31 cellular contexts compared by ENCODE assay signal in the genomic region with DNA sequence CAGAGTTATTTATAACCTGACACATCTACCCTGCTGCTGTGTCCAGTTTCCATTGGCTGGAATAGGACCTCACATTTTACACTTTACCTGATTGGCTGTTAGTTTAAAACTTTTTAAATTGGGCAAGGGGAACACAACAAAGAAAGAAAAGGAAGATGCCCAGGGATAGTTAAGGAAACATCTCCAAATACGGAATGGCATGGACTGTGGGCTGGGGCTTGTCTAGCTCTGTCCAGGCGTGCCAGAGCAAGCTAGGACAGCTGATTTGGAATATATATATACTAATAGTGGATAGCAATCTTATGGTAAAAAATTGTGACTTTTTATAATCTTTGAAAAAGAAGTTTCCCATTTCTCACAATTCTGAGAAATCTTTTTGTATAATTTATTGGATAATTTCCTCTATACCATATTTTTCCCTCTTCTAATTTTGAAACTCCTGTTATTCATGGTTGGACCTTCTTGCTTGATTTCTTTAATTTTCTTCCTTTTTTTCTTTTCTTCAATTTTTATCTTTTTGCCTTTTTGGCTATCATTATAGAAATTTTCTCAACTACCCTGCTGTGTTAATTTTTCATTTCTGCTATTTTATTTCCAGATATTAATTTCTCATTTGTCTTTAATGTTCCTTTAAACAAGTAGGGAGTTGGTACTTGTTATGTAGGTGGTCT.
"Had no signal": no experiment of that assay in that cellular context is flagged by ENCODE, and none has a peak within 500 bp of the region (broad histone marks: within the 10 kb centered on the region; RNA-seq: fewer than 3 reads in every experiment).

No MANE protein-coding gene starts in this region.

- H3K4me3 Mint-ChIP-seq: activated B cell treated with CpG ODN at 0.5 μM for 24 hours; activated CD4-positive, alpha-beta T cell treated with anti-CD3 and anti-CD28 coated beads for 36 hours; activated CD8-positive, alpha-beta memory T cell treated with anti-CD3 and anti-CD28 coated beads, Interleukin-2, amount 10 ng/mL, durations not matched to agents 7 days and 5 days; activated CD8-positive, alpha-beta T cell treated with anti-CD3 and anti-CD28 coated beads, Interleukin-2, amount 10 ng/mL, durations not matched to agents 7 days and 5 days; activated naive CD8-positive, alpha-beta T cell; immature natural killer cell; nephron; stimulated activated naive CD8-positive, alpha-beta T cell treated with anti-CD3 and anti-CD28 coated beads, Interleukin-15, Interleukin-2, amounts not matched to agents 100 ng/mL and 50 ng/mL, for 24 hours; T-helper 2 cell treated with Interferon-gamma antibody and Interleukin-4, amounts not matched to agents 5 μg/mL and 100 μg/mL, for 36 hours; type B pancreatic cell had no signal

- H3K27me3 Mint-ChIP-seq: activated B cell treated with CpG ODN at 0.5 μM for 24 hours; activated CD4-positive, alpha-beta T cell treated with anti-CD3 and anti-CD28 coated beads for 36 hours; activated CD8-positive, alpha-beta memory T cell treated with anti-CD3 and anti-CD28 coated beads, Interleukin-2, amount 10 ng/mL, durations not matched to agents 7 days and 5 days; activated naive CD8-positive, alpha-beta T cell; progenitor cell of endocrine pancreas; stimulated activated naive CD8-positive, alpha-beta T cell treated with anti-CD3 and anti-CD28 coated beads, Interleukin-15, Interleukin-2, amounts not matched to agents 100 ng/mL and 50 ng/mL, for 24 hours; type B pancreatic cell had no signal

- ATAC-seq: activated CD4-positive, alpha-beta T cell treated with anti-CD3 and anti-CD28 coated beads for 36 hours; activated CD8-positive, alpha-beta memory T cell treated with anti-CD3 and anti-CD28 coated beads, Interleukin-2, amount 10 ng/mL, durations not matched to agents 7 days and 5 days; activated CD8-positive, alpha-beta T cell treated with anti-CD3 and anti-CD28 coated beads, Interleukin-2, amount 10 ng/mL, durations not matched to agents 7 days and 5 days; left lung had no signal

- H3K4me3 ChIP-seq: cardiac muscle cell, coronary artery, dorsolateral prefrontal cortex, left lung, lung, mucosa of descending colon, skin epidermis, thoracic aorta, vagina had no signal

- H3K9me3 ChIP-seq: left lung, mucosa of descending colon, neutrophil, thoracic aorta, vagina had no signal

- H3K36me3 Mint-ChIP-seq: activated CD8-positive, alpha-beta memory T cell treated with anti-CD3 and anti-CD28 coated beads, Interleukin-2, amount 10 ng/mL, durations not matched to agents 7 days and 5 days had no signal

- H3K27me3 ChIP-seq: cardiac muscle cell, dorsolateral prefrontal cortex, left lung, neutrophil, vagina had no signal

- H3K9me3 Mint-ChIP-seq: immature natural killer cell; stimulated activated naive CD8-positive, alpha-beta T cell treated with anti-CD3 and anti-CD28 coated beads, Interleukin-15, Interleukin-2, amounts not matched to agents 100 ng/mL and 50 ng/mL, for 24 hours; T-helper 2 cell treated with Interferon-gamma antibody and Interleukin-4, amounts not matched to agents 5 μg/mL and 100 μg/mL, for 36 hours had no signal

- H3K36me3 ChIP-seq: cardiac muscle cell, left lung, neutrophil, thoracic aorta, vagina had no signal

- DNase-seq: activated B cell treated with CpG ODN at 0.5 μM for 24 hours; activated CD4-positive, alpha-beta T cell treated with anti-CD3 and anti-CD28 coated beads for 36 hours; activated CD8-positive, alpha-beta memory T cell treated with anti-CD3 and anti-CD28 coated beads, Interleukin-2, amount 10 ng/mL, durations not matched to agents 7 days and 5 days; activated CD8-positive, alpha-beta T cell treated with anti-CD3 and anti-CD28 coated beads, Interleukin-2, amount 10 ng/mL, durations not matched to agents 7 days and 5 days; activated effector memory CD4-positive, alpha-beta T cell treated with Interleukin-2 at 50 U/mL for 16 hours; activated naive CD4-positive, alpha-beta T cell treated with Interleukin-2 at 50 U/mL for 16 hours; anterior cingulate cortex; cerebellar nuclear complex; dorsolateral prefrontal cortex; effector memory CD4-positive, alpha-beta T cell; head of caudate nucleus; hypothalamus; immature natural killer cell; left lung; stimulated activated CD4-positive, alpha-beta T cell treated with anti-CD3 and anti-CD28 coated beads, Interleukin-12 subunit alpha, Interleukin-12 subunit beta, amount 100 ng/mL, for 4 hours; stimulated activated CD4-positive, alpha-beta T cell treated with anti-CD3 and anti-CD28 coated beads, Interleukin-4, amount 100 ng/mL, for 1 hour; T-helper 1 cell had no signal

- H3K27ac Mint-ChIP-seq: activated B cell treated with CpG ODN at 0.5 μM for 24 hours; activated CD4-positive, alpha-beta T cell treated with anti-CD3 and anti-CD28 coated beads for 36 hours; activated CD8-positive, alpha-beta memory T cell treated with anti-CD3 and anti-CD28 coated beads, Interleukin-2, amount 10 ng/mL, durations not matched to agents 7 days and 5 days; activated CD8-positive, alpha-beta T cell treated with anti-CD3 and anti-CD28 coated beads, Interleukin-2, amount 10 ng/mL, durations not matched to agents 7 days and 5 days; activated naive CD8-positive, alpha-beta T cell; immature natural killer cell; nephron; progenitor cell of endocrine pancreas; stimulated activated naive CD8-positive, alpha-beta T cell treated with anti-CD3 and anti-CD28 coated beads, Interleukin-15, Interleukin-2, amounts not matched to agents 100 ng/mL and 50 ng/mL, for 24 hours; T-helper 2 cell treated with Interferon-gamma antibody and Interleukin-4, amounts not matched to agents 5 μg/mL and 100 μg/mL, for 36 hours had no signal

- H3K4me1 Mint-ChIP-seq: nephron had no signal

- H3K27ac ChIP-seq: dorsolateral prefrontal cortex, left lung, neutrophil, skin epidermis, vagina had no signal
